In the genomic region with DNA sequence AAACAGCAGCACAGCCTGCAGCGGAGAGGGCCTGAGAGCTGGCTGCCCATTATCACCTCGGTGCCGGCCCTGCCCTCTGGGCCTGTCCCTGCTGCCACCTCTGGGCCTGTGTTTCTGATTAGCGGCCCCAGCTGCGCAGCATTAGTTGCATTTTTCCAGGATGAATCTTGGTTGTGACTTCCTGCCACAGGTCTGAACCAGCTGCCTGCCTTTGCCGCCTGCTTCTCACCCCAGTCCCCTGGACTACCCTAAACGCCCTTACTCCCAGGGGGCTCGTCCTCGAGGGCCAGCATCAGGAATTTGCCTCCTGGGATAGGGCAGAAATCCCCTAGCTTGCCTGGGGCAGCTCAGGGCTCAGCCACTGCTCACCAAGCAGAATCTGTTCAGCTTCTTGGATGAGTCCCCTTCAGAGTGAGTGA, we compare ENCODE assay signal across 17 cellular contexts.
DNase-seq lines count a peak whose midpoint lies in the region; ATAC-seq and TF ChIP-seq lines count a peak whose summit lies in the region.
"Had no signal": no experiment of that assay in that cellular context is flagged by ENCODE, and none has a peak within 500 bp of the region (broad histone marks: within the 10 kb centered on the region; RNA-seq: fewer than 3 reads in every experiment).

No MANE protein-coding gene starts in this region.

- in situ Hi-C loops in IMR-90 (cut with MboI; ENCODE audit: low sequenced_read_pairs) = loop anchor here (25.0 kb wide), 1 partner anchor 941 kb away; no protein-coding TSS in a partner anchor
- in situ Hi-C loops in astrocyte of the spinal cord (cut with HindIII; ENCODE audit: low sequenced_read_pairs) = no loop called here
- in situ Hi-C loops in ACHN (cut with HindIII; ENCODE audit: low pct_ligation_motif_present, low pct_unique_long_range_greater_than_20kb, low sequenced_read_pairs) = no loop called here

- H3K4me1 Mint-ChIP-seq in activated T-helper 1 cell treated with anti-CD3 and anti-CD28 coated beads, Interleukin-12 subunit alpha, Interleukin-12 subunit beta, Interleukin-2, Interleukin-4 antibody, amounts not matched to agents 30 ng/mL and 10 ng/mL and 1 ng/mL, durations not matched to agents 14 hours and 24 hours and 36 hours (ENCODE audit: low read depth) = no peaks in the 10 kb centered on the region
- H3K4me1 Mint-ChIP-seq: activated B cell treated with CpG ODN at 0.5 μM for 24 hours; stimulated activated naive CD8-positive, alpha-beta T cell treated with anti-CD3 and anti-CD28 coated beads, Interleukin-15, amount 100 ng/mL, for 72 hours had no signal

- TF ChIP-seq POLR2A in IMR-90 (IDR thresholded peaks at IDR 0.05; ENCODE audit: low read depth, low read length) = no peak

- H3K9me3 ChIP-seq in IMR-90 (ENCODE audit: control insufficient read depth, insufficient read depth, low read length) (no peaks in the 10 kb centered on the region), WERI-Rb-1 (ENCODE audit: severe bottlenecking) (no peaks in the 10 kb centered on the region)

- H3K23ac ChIP-seq in IMR-90 (ENCODE audit: low read depth, low read length) = no peak overlapping the region

- no peaks in the 10 kb centered on the region for H3K27me3 Mint-ChIP-seq in activated T-helper 1 cell treated with anti-CD3 and anti-CD28 coated beads, Interleukin-12 subunit alpha, Interleukin-12 subunit beta, Interleukin-2, Interleukin-4 antibody, amounts not matched to agents 30 ng/mL and 10 ng/mL and 1 ng/mL, durations not matched to agents 14 hours and 24 hours and 36 hours (ENCODE audit: insufficient read depth)

- H3K56ac ChIP-seq in IMR-90 (ENCODE audit: extremely low read depth, insufficient read depth, low read length) = no peak overlapping the region

- H3K9ac ChIP-seq in IMR-90 (ENCODE audit: low read depth, low read length) = no peak overlapping the region

- H3K4me3 ChIP-seq in BJ (ENCODE audit: low read depth, low read length) (no peak overlapping the region), IMR-90 (ENCODE audit: insufficient read depth, low read depth, low read length) (no peak overlapping the region), astrocyte of the spinal cord (ENCODE audit: low read depth, low read length) (no peak overlapping the region), WERI-Rb-1 (ENCODE audit: low read depth, low read length) (no peak overlapping the region)

- H2AK5ac ChIP-seq in IMR-90 (ENCODE audit: low read depth, low read length) = peak overlapping the region; percentile 13; the same call in 1 of the 2 replicates

- H3K4ac ChIP-seq in IMR-90 (ENCODE audit: low read depth, low read length) = peak overlapping the region; percentile 4

- H3K27me3 ChIP-seq in BJ (ENCODE audit: control insufficient read depth, insufficient read depth, low read length) (peaks cover 1% of the 10 kb centered on the region), IMR-90 (ENCODE audit: control insufficient read depth, insufficient read depth, low read length) (peaks cover 10% of the 10 kb centered on the region), WERI-Rb-1 (ENCODE audit: insufficient read depth, low read depth, severe bottlenecking) (no peaks in the 10 kb centered on the region)

- H3K4me3 Mint-ChIP-seq in activated T-helper 1 cell treated with anti-CD3 and anti-CD28 coated beads, Interleukin-12 subunit alpha, Interleukin-12 subunit beta, Interleukin-2, Interleukin-4 antibody, amounts not matched to agents 30 ng/mL and 10 ng/mL and 1 ng/mL, durations not matched to agents 14 hours and 24 hours and 36 hours = no peak overlapping the region
- H3K4me3 Mint-ChIP-seq: activated B cell treated with CpG ODN at 0.5 μM for 24 hours; stimulated activated naive CD8-positive, alpha-beta T cell treated with anti-CD3 and anti-CD28 coated beads, Interleukin-15, amount 100 ng/mL, for 72 hours had no signal

- H2BK5ac ChIP-seq in IMR-90 (ENCODE audit: low read depth, low read length, poor library complexity, severe bottlenecking) = no peak overlapping the region

- H3K36me3 ChIP-seq in BJ (ENCODE audit: control insufficient read depth, insufficient read depth, low read length) (no peaks in the 10 kb centered on the region), IMR-90 (ENCODE audit: control insufficient read depth, insufficient read depth, low read length) (no peaks in the 10 kb centered on the region), WERI-Rb-1 (no peaks in the 10 kb centered on the region)

- H2BK15ac ChIP-seq in IMR-90 (ENCODE audit: low read depth, low read length) = 0 out of 3 replicates have a peak overlapping the region, but pooled peaks have one; percentile 20

- H2AK9ac ChIP-seq in IMR-90 (replicated peaks; ENCODE audit: low read depth, low read length, poor library complexity) = no peak overlapping the region

- no peaks in the 10 kb centered on the region for H3K36me3 Mint-ChIP-seq in activated T-helper 1 cell treated with anti-CD3 and anti-CD28 coated beads, Interleukin-12 subunit alpha, Interleukin-12 subunit beta, Interleukin-2, Interleukin-4 antibody, amounts not matched to agents 30 ng/mL and 10 ng/mL and 1 ng/mL, durations not matched to agents 14 hours and 24 hours and 36 hours (ENCODE audit: low read depth)

- TF ChIP-seq CTCF in BJ (IDR thresholded peaks at IDR 0.05; ENCODE audit: insufficient read depth, low read depth, low read length) = no peak
- TF ChIP-seq CTCF in IMR-90 (conservative IDR thresholded peaks at IDR 0.05; ENCODE audit: low read depth, low read length) = no peak
- no peak for TF ChIP-seq CTCF in astrocyte of the spinal cord (IDR thresholded peaks at IDR 0.05; ENCODE audit: low read depth, low read length)
- TF ChIP-seq CTCF in WERI-Rb-1 (IDR thresholded peaks at IDR 0.05; ENCODE audit: low read depth, low read length) = no peak

- intact Hi-C loops in IMR-90 (cut with micrococcal nuclease) = loop anchor here (5.0 kb wide), 1 partner anchor 249 kb away; no protein-coding TSS in a partner anchor
- intact Hi-C loops in activated T-helper 1 cell treated with anti-CD3 and anti-CD28 coated beads, Interleukin-12 subunit alpha, Interleukin-12 subunit beta, Interleukin-2, Interleukin-4 antibody, amounts not matched to agents 30 ng/mL and 10 ng/mL and 1 ng/mL, durations not matched to agents 14 hours and 24 hours and 36 hours (cut with micrococcal nuclease) = no loop called here

- H3K14ac ChIP-seq in IMR-90 (replicated peaks; ENCODE audit: low read depth, low read length) = peak overlapping the region; percentile 26; the same call in 1 of the 2 replicates

- peak overlapping the region; percentile 67 for H2AFZ ChIP-seq in IMR-90 (replicated peaks; ENCODE audit: low read length, poor library complexity)

- H3K9me3 Mint-ChIP-seq in activated T-helper 1 cell treated with anti-CD3 and anti-CD28 coated beads, Interleukin-12 subunit alpha, Interleukin-12 subunit beta, Interleukin-2, Interleukin-4 antibody, amounts not matched to agents 30 ng/mL and 10 ng/mL and 1 ng/mL, durations not matched to agents 14 hours and 24 hours and 36 hours = no peaks in the 10 kb centered on the region
- H3K9me3 Mint-ChIP-seq: activated B cell treated with CpG ODN at 0.5 μM for 24 hours; stimulated activated naive CD8-positive, alpha-beta T cell treated with anti-CD3 and anti-CD28 coated beads, Interleukin-15, amount 100 ng/mL, for 72 hours had no signal

- no peak overlapping the region for H3K27ac ChIP-seq in IMR-90 (ENCODE audit: insufficient read depth, low read length)
- H3K27ac ChIP-seq in WERI-Rb-1 = no peak overlapping the region
- H3K27ac ChIP-seq: C4-2B had no signal

- H4K5ac ChIP-seq in IMR-90 (ENCODE audit: low read depth, low read length) = no peak overlapping the region; the same call in 1 of the 2 replicates

- no peaks in the 10 kb centered on the region for H4K20me1 ChIP-seq in IMR-90 (ENCODE audit: insufficient read depth, low read length)

- no peak overlapping the region for H4K8ac ChIP-seq in IMR-90 (ENCODE audit: low read depth in 2 of 2, low read length in 2 of 2)

- CTCF ChIA-PET in BJ (lab: Yijun Ruan, JAX) = interaction anchor here (0.7 to 14.3 kb wide), 18 partner anchors 10 to 766 kb away, joined by 3 to 285 read pairs (median 4); partner anchors contain the start of gene CYP26B1
- CTCF ChIA-PET in IMR-90 (lab: Yijun Ruan, JAX) = interaction anchor here (1.3 to 4.9 kb wide), 2 partner anchors 186 to 354 kb away, joined by 6 to 30 read pairs; no protein-coding TSS in a partner anchor

- ATAC-seq in IMR-90 (ENCODE audit: low read depth) = peak; percentile 15; the same call in 1 of the 2 replicates
- ATAC-seq: stimulated activated naive CD8-positive, alpha-beta T cell treated with anti-CD3 and anti-CD28 coated beads, Interleukin-15, amount 100 ng/mL, for 72 hours had no signal

- peak overlapping the region; percentile 81 for H2BK120ac ChIP-seq in IMR-90 (ENCODE audit: low read depth, low read length)

- dilution Hi-C loops in IMR-90 (cut with HindIII; ENCODE audit: low sequenced_read_pairs, unreplicated experiment) = no loop called here

- POLR2A ChIA-PET in BJ (lab: Charles Lee) (no interaction called here), IMR-90 (lab: Charles Lee; ENCODE audit: unreplicated experiment) (no interaction called here)

- H3K4me2 ChIP-seq in IMR-90 (ENCODE audit: low read depth, low read length) = no peak overlapping the region

- no peak overlapping the region for H3K27ac Mint-ChIP-seq in activated T-helper 1 cell treated with anti-CD3 and anti-CD28 coated beads, Interleukin-12 subunit alpha, Interleukin-12 subunit beta, Interleukin-2, Interleukin-4 antibody, amounts not matched to agents 30 ng/mL and 10 ng/mL and 1 ng/mL, durations not matched to agents 14 hours and 24 hours and 36 hours
- H3K27ac Mint-ChIP-seq: activated B cell treated with CpG ODN at 0.5 μM for 24 hours; progenitor cell of endocrine pancreas; stimulated activated naive CD8-positive, alpha-beta T cell treated with anti-CD3 and anti-CD28 coated beads, Interleukin-15, amount 100 ng/mL, for 72 hours had no signal

- H3K79me1 ChIP-seq in IMR-90 (ENCODE audit: low read depth in 1 of 2, low read length in 2 of 2) = no peaks in the 10 kb centered on the region

- peak; percentile 59 for DNase-seq in BJ (ENCODE audit: low read depth)
- DNase-seq in IMR-90 = peak; percentile 26
- peak; percentile 15 for DNase-seq in astrocyte of the spinal cord (ENCODE audit: low read depth, low spot score)
- peak; percentile 32 to 35 for DNase-seq in lung microvascular endothelial cell (ENCODE audit: low read depth in 2 of 2)
- no peak for DNase-seq in pons (ENCODE audit: low spot score)
- no peak for DNase-seq in ACHN
- no peak for DNase-seq in activated T-helper 1 cell treated with anti-CD3 and anti-CD28 coated beads, Interleukin-12 subunit alpha, Interleukin-12 subunit beta, Interleukin-2, Interleukin-4 antibody, amounts not matched to agents 30 ng/mL and 10 ng/mL and 1 ng/mL, durations not matched to agents 14 hours and 24 hours and 36 hours (ENCODE audit: low spot score)
- DNase-seq in WERI-Rb-1 = no peak
- DNase-seq: activated B cell treated with CpG ODN at 0.5 μM for 24 hours; GOT3; midbrain; MV-4-11; NCI-H446; SHP77; stimulated activated naive CD8-positive, alpha-beta T cell treated with anti-CD3 and anti-CD28 coated beads, Interleukin-15, amount 100 ng/mL, for 72 hours had no signal

- peaks cover 15% of the 10 kb centered on the region for H3K4me1 ChIP-seq in IMR-90 (ENCODE audit: control insufficient read depth, insufficient read depth, low read length)

- H3K18ac ChIP-seq in IMR-90 (ENCODE audit: low read depth, low read length) = peak overlapping the region; percentile 50; the same call in 1 of the 2 replicates

- H4K91ac ChIP-seq in IMR-90 (ENCODE audit: insufficient read depth, low read depth, low read length) = 0 out of 2 replicates have a peak overlapping the region, but pooled peaks have one; percentile 42

- H2BK20ac ChIP-seq in IMR-90 (ENCODE audit: low read depth, low read length) = peak overlapping the region; percentile 27

- peaks cover 9% of the 10 kb centered on the region for H3K9me1 ChIP-seq in IMR-90 (ENCODE audit: insufficient read depth, low read length)

- no peak for TF ChIP-seq RAD21 in IMR-90 (IDR thresholded peaks at IDR 0.05; ENCODE audit: low read length)

- no TSS peak for BruUV-seq in IMR-90 (replicated peaks; lab: Mats Ljungman, UMichigan)

- WGBS in IMR-90 (ENCODE audit: extremely low coverage in 2 of 2, insufficient read length in 1 of 2), 2 experiments = 60% methylated on average over 2 of the region's 9 CpGs; no CpG with 5 or more reads in 1 of the 2 experiments

Comparison
In these comparisons a context has a peak if more than half of its experiments do, and no peak if none do; other contexts are left out.
1. DNase-seq: peak in BJ (single experiment), IMR-90 (single experiment), astrocyte of the spinal cord (single experiment) and lung microvascular endothelial cell (2 of 2); none in pons (single experiment), ACHN (single experiment), activated T-helper 1 cell treated with anti-CD3 and anti-CD28 coated beads, Interleukin-12 subunit alpha, Interleukin-12 subunit beta, Interleukin-2, Interleukin-4 antibody, amounts not matched to agents 30 ng/mL and 10 ng/mL and 1 ng/mL, durations not matched to agents 14 hours and 24 hours and 36 hours (single experiment) and WERI-Rb-1 (single experiment).